In the genomic region with DNA sequence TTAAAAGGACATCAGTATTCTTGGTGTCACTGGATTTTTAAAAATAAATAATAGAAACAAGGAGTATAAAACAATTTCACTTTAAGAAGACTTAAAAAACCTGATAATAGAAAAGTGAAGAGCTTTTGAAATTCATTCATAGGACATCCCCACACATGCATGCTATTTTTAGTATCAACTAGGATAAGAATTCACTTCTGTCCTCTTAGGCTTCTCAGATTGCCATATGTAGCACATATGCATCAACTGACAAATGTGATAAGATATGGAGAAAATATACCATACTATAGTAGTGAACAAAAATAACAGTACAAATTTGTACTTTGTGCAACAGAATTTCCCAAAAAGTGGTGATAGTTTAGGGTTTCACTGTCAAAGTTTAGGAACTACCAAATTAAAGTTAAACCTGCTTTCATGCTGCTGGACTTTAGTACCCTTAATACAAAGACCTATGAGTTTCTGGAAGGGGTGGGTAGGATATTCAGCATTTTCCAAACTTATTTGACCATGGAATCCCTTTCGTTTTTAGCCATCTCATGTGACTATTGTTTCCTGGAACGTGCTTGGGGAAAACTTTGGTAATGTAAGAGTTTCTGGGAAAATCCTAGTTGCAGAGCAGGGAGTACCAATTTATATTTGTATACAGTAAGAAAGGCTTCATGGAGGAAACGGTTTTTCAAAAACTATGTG, we compare ENCODE assay signal across 30 cellular contexts. TPM values are rescaled to one million over a fixed set of nuclear protein-coding genes. Genes with fewer than 3 reads are reported as not detected.
DNase-seq lines count a peak whose midpoint lies in the region; ATAC-seq, FAIRE-seq and TF ChIP-seq lines count a peak whose summit lies in the region.
"Had no signal": no experiment of that assay in that cellular context is flagged by ENCODE, and none has a peak within 500 bp of the region (broad histone marks: within the 10 kb centered on the region; RNA-seq: fewer than 3 reads in every experiment).

No MANE protein-coding gene starts in this region.

- CTCF ChIA-PET in CD4-positive, alpha-beta T cell (lab: Charles Lee): interaction anchor here (1.0 kb wide), 1 partner anchor 21 kb away, joined by 4 read pairs; no protein-coding TSS in a partner anchor
- CTCF ChIA-PET in Calu3 (lab: Charles Lee): no interaction called here

- no peak for ATAC-seq in CD4-positive, alpha-beta T cell (ENCODE audit: poor library complexity)
- no peak for ATAC-seq in central memory CD8-positive, alpha-beta T cell (replicated peaks; ENCODE audit: extremely low read depth, poor library complexity, severe bottlenecking)
- no peak for ATAC-seq in memory B cell (ENCODE audit: low read depth)
- no peak for ATAC-seq in esophagus mucosa
- ATAC-seq: left colon, sciatic nerve had no signal

- BruUV-seq in Calu3 (replicated peaks; lab: Mats Ljungman, UMichigan): no TSS peak

- no peak for FAIRE-seq in RCC 7860 (lab: Jason Lieb, UNC)

- no peak for TF ChIP-seq CTCF in CD4-positive, alpha-beta T cell (IDR thresholded peaks at IDR 0.05)
- no peak for TF ChIP-seq CTCF in Calu3 (IDR thresholded peaks at IDR 0.05; ENCODE audit: unreplicated experiment)

- no peaks in the 10 kb centered on the region for H3K9me3 ChIP-seq in CD4-positive, alpha-beta T cell (ENCODE audit: control insufficient read depth, low read length)
- H3K9me3 ChIP-seq: tibial nerve had no signal

- intact Hi-C loops in CD4-positive, alpha-beta T cell (cut with DNase I, micrococcal nuclease): no loop called here
- intact Hi-C loops in Calu3 (cut with micrococcal nuclease; ENCODE audit: unreplicated experiment): no loop called here
- intact Hi-C loops in posterior cingulate gyrus (cut with DNase I): no loop called here

- DNase-seq in CD4-positive, alpha-beta T cell: no peak
- DNase-seq in Calu3: no peak
- DNase-seq in central memory CD8-positive, alpha-beta T cell (ENCODE audit: low spot score in 2 of 2): no peak
- DNase-seq in memory B cell (ENCODE audit: low spot score in 2 of 2): no peak
- DNase-seq in posterior cingulate gyrus: no peak
- DNase-seq in RCC 7860 (ENCODE audit: low spot score): no peak
- DNase-seq: ACHN; activated CD4-positive, alpha-beta T cell treated with anti-CD3 and anti-CD28 coated beads for 4 hours; activated effector memory CD4-positive, alpha-beta T cell treated with anti-CD3 and anti-CD28 coated beads, Interleukin-2, amount 50 U/mL, for 16 hours; activated T-cell treated with anti-CD3 and anti-CD28 coated beads, Interleukin-2, amount 50 U/mL, for 24 hours; brain microvascular endothelial cell; DMS53; HCEC 1CT; hypothalamus; left colon; MM.1S; NCI-H1105 treated with DMSO at 0.1 percent for 48 hours; NCI-H187 treated with DMSO at 0.1 percent for 48 hours; NCI-H2171 treated with DMSO at 0.1 percent for 48 hours; NCI-H526; SHP77 treated with DMSO at 0.1 percent for 48 hours; stimulated activated CD8-positive, alpha-beta memory T cell treated with anti-CD3 and anti-CD28 coated beads, Interleukin-4, amount 100 ng/mL, for 48 hours; T-helper 9 cell had no signal

- H3K27me3 Mint-ChIP-seq in CD4-positive, alpha-beta T cell: no peaks in the 10 kb centered on the region
- H3K27me3 Mint-ChIP-seq in Calu3 (ENCODE audit: unreplicated experiment): no peaks in the 10 kb centered on the region
- H3K27me3 Mint-ChIP-seq in central memory CD8-positive, alpha-beta T cell: no peaks in the 10 kb centered on the region
- no peaks in the 10 kb centered on the region for H3K27me3 Mint-ChIP-seq in memory B cell
- H3K27me3 Mint-ChIP-seq: activated T-cell treated with anti-CD3 and anti-CD28 coated beads, Interleukin-2, amount 50 U/mL, for 24 hours; B cell; progenitor cell of endocrine pancreas had no signal

- H3K4me1 Mint-ChIP-seq in CD4-positive, alpha-beta T cell (ENCODE audit: low read depth): peaks cover 59% of the 10 kb centered on the region
- H3K4me1 Mint-ChIP-seq in Calu3 (ENCODE audit: low read depth, unreplicated experiment): peaks cover 31% of the 10 kb centered on the region
- H3K4me1 Mint-ChIP-seq in central memory CD8-positive, alpha-beta T cell: peaks cover 45% of the 10 kb centered on the region
- peaks cover 23% of the 10 kb centered on the region for H3K4me1 Mint-ChIP-seq in memory B cell

- peaks cover 12% of the 10 kb centered on the region for H3K36me3 Mint-ChIP-seq in CD4-positive, alpha-beta T cell (ENCODE audit: low read depth)
- H3K36me3 Mint-ChIP-seq in Calu3 (ENCODE audit: insufficient read depth, unreplicated experiment): peaks cover 4% of the 10 kb centered on the region
- H3K36me3 Mint-ChIP-seq in central memory CD8-positive, alpha-beta T cell (ENCODE audit: insufficient read depth): peaks cover 5% of the 10 kb centered on the region
- H3K36me3 Mint-ChIP-seq in memory B cell: peaks cover 9% of the 10 kb centered on the region

- POLR2A ChIA-PET in CD4-positive, alpha-beta T cell (lab: Charles Lee): interaction anchor here (2.9 kb wide), 1 partner anchor 20 kb away, joined by 11 read pairs; a partner anchor contains a TSS

- H3K27me3 ChIP-seq in CD4-positive, alpha-beta T cell (ENCODE audit: control insufficient read depth, insufficient read depth, low read length): no peaks in the 10 kb centered on the region
- H3K27me3 ChIP-seq: brain microvascular endothelial cell, tibial nerve had no signal

- no peak overlapping the region for H3K4me3 Mint-ChIP-seq in CD4-positive, alpha-beta T cell
- H3K4me3 Mint-ChIP-seq in Calu3 (ENCODE audit: low read depth, unreplicated experiment): no peak overlapping the region
- no peak overlapping the region for H3K4me3 Mint-ChIP-seq in central memory CD8-positive, alpha-beta T cell
- no peak overlapping the region for H3K4me3 Mint-ChIP-seq in memory B cell
- H3K4me3 Mint-ChIP-seq: activated T-cell treated with anti-CD3 and anti-CD28 coated beads, Interleukin-2, amount 50 U/mL, for 24 hours; B cell had no signal

- H3K27ac ChIP-seq in CD4-positive, alpha-beta T cell (ENCODE audit: low read depth, low read length): no peak overlapping the region
- H3K27ac ChIP-seq: brain microvascular endothelial cell, HL-60, KMS-11, tibial nerve had no signal

- H3K27ac Mint-ChIP-seq in CD4-positive, alpha-beta T cell: peak overlapping the region; percentile 25
- peak overlapping the region; percentile 50 for H3K27ac Mint-ChIP-seq in Calu3 (ENCODE audit: unreplicated experiment)
- H3K27ac Mint-ChIP-seq in central memory CD8-positive, alpha-beta T cell (ENCODE audit: low read depth): peak overlapping the region; percentile 44
- peak overlapping the region; percentile 56 for H3K27ac Mint-ChIP-seq in memory B cell
- H3K27ac Mint-ChIP-seq: activated T-cell treated with anti-CD3 and anti-CD28 coated beads, Interleukin-2, amount 50 U/mL, for 24 hours; B cell; progenitor cell of endocrine pancreas had no signal

- no peaks in the 10 kb centered on the region for H3K9me3 Mint-ChIP-seq in CD4-positive, alpha-beta T cell
- no peaks in the 10 kb centered on the region for H3K9me3 Mint-ChIP-seq in Calu3 (ENCODE audit: low read depth, unreplicated experiment)
- no peaks in the 10 kb centered on the region for H3K9me3 Mint-ChIP-seq in central memory CD8-positive, alpha-beta T cell
- H3K9me3 Mint-ChIP-seq in memory B cell: no peaks in the 10 kb centered on the region
- H3K9me3 Mint-ChIP-seq: activated T-cell treated with anti-CD3 and anti-CD28 coated beads, Interleukin-2, amount 50 U/mL, for 24 hours had no signal

RNA-seq across cellular contexts. Expression of a gene that starts 19.8 kb away (rescaled TPM):
- total RNA-seq in CD4-positive, alpha-beta T cell: 10 to 100 TPM; 27.1 to 27.9 TPM
- total RNA-seq in Calu3 (2022) (36.6 and 37.8 TPM in 2 replicates), esophagus mucosa (17.9 TPM)
